In genomic region chr2:68251855-68252406, GRCh38 we compare ENCODE assay signal across 8 cellular contexts. TPM values are rescaled to one million over a fixed set of nuclear protein-coding genes. Genes with fewer than 3 reads are reported as not detected.
DNase-seq lines count a peak whose midpoint lies in the region; ATAC-seq and TF ChIP-seq lines count a peak whose summit lies in the region.

No MANE protein-coding gene starts in this region.

- peak overlapping the region; percentile 94 for H3K9ac ChIP-seq in adipocyte (ENCODE audit: low read length)

- peaks cover 41% of the 10 kb centered on the region for H3K4me1 ChIP-seq in SJSA1 (replicated peaks)
- H3K4me1 ChIP-seq in adipocyte (ENCODE audit: control insufficient read depth, insufficient read depth, low read length): peaks cover 49% of the 10 kb centered on the region

- peak overlapping the region; percentile 76 for H3K27ac ChIP-seq in SJSA1

- H3K9me3 ChIP-seq in SJSA1 (replicated peaks) (no peaks in the 10 kb centered on the region; the same call in 1 of the 2 replicates), adipocyte (ENCODE audit: control insufficient read depth, low read length) (no peaks in the 10 kb centered on the region), iPS-18c (ENCODE audit: control insufficient read depth, insufficient read depth, low read length) (no peaks in the 10 kb centered on the region)

- H3K27me3 ChIP-seq in SJSA1 (replicated peaks) (no peaks in the 10 kb centered on the region), adipocyte (replicated peaks; ENCODE audit: control insufficient read depth, insufficient read depth, low read length) (no peaks in the 10 kb centered on the region)

- ATAC-seq in HG02588 (IDR thresholded peaks at IDR 0.05; ENCODE audit: unreplicated experiment): peak; percentile 7

- H3K36me3 ChIP-seq in SJSA1: peaks cover 34% of the 10 kb centered on the region
- H3K36me3 ChIP-seq in adipocyte (ENCODE audit: control insufficient read depth, insufficient read depth, low read length, severe bottlenecking): no peaks in the 10 kb centered on the region

- no peak for TF ChIP-seq CTCF in GM12865 (IDR thresholded peaks at IDR 0.05; ENCODE audit: insufficient read depth, low read depth, low read length, missing control alignments)

- H3K4me3 ChIP-seq in GM12865 (ENCODE audit: low read depth, low read length) (peak overlapping the region; percentile 98), SJSA1 (peak overlapping the region; percentile 88), adipocyte (ENCODE audit: low read length) (peak overlapping the region; percentile 97), iPS-18c (ENCODE audit: insufficient read depth, low read depth, low read length) (peak overlapping the region; percentile 91)

- DNase-seq in GM12865 (ENCODE audit: low read depth) (peak; percentile 50), SJSA1 (ENCODE audit: low read depth in 1 of 2, low spot score in 2 of 2) (no peak), adipocyte (ENCODE audit: low read depth) (peak; percentile 69), NCI-H1105 (lab: John Stamatoyannopoulos, UW) (no peak), kidney glomerular epithelial cell (lab: John Stamatoyannopoulos, UW) (no peak)
- DNase-seq in stimulated activated CD4-positive, alpha-beta T cell treated with anti-CD3 and anti-CD28 coated beads, Interleukin-12 subunit alpha, Interleukin-12 subunit beta, amount 100 ng/mL, for 4 hours: peak; percentile 45

RNA-seq across cellular contexts. Expression of gene PPP3R1, which starts 0.4 kb away (rescaled TPM):
- total RNA-seq in SJSA1 (2014; rRNA removed; shearing (Covaris generic)): 18.7 and 26.5 TPM in 2 replicates

Comparison
In these comparisons a context has a peak if more than half of its experiments do, and no peak if none do; other contexts are left out.
1. DNase-seq: peak in GM12865 (single experiment), adipocyte (single experiment) and stimulated activated CD4-positive, alpha-beta T cell treated with anti-CD3 and anti-CD28 coated beads, Interleukin-12 subunit alpha, Interleukin-12 subunit beta, amount 100 ng/mL, for 4 hours (single experiment); none in SJSA1 (0 of 2), NCI-H1105 (single experiment) and kidney glomerular epithelial cell (single experiment).
2. Peak in every context shown above with its lines, with median percentiles within 50 percentile points of each other: H3K4me3 ChIP-seq.